16 cellular contexts compared by ENCODE assay signal in genomic region chr6:39590994-39591393, GRCh38.
A peak's percentile ranks its signal among the peaks of the same experiment; 100 is the strongest.
DNase-seq lines count a peak whose midpoint lies in the region; ATAC-seq and TF ChIP-seq lines count a peak whose summit lies in the region.
"Had no signal": no experiment of that assay in that cellular context is flagged by ENCODE, and none has a peak within 500 bp of the region (broad histone marks: within the 10 kb centered on the region; RNA-seq: fewer than 3 reads in every experiment).

No MANE protein-coding gene starts in this region.

- peak; percentile 46 for DNase-seq in GM23338 (ENCODE audit: low spot score)
- DNase-seq in WTC11 (ENCODE audit: low spot score): peak; percentile 38
- peak; percentile 11 for DNase-seq in iPS-NIHi11 (ENCODE audit: low spot score)
- peak; percentile 10 for DNase-seq in renal cortical epithelial cell (ENCODE audit: low read depth)
- DNase-seq in T-helper 2 cell treated with Interferon-gamma antibody and Interleukin-4, amounts not matched to agents 5 μg/mL and 100 μg/mL, for 36 hours (ENCODE audit: low spot score): no peak
- no peak for DNase-seq in Karpas-422
- DNase-seq: 8988T; CD4-positive, alpha-beta memory T cell; DMS153; DMS79 treated with DMSO at 0.1 percent for 48 hours; GOT3; HCEC 1CT had no signal

- no peaks in the 10 kb centered on the region for H3K9me3 ChIP-seq in Karpas-422 (ENCODE audit: low read length)
- H3K9me3 ChIP-seq: BLaER1 had no signal

- CTCF ChIA-PET in WTC11 (lab: Charles Lee): interaction anchor here (1.2 kb wide), 1 partner anchor 37 kb away, joined by 4 read pairs; no protein-coding TSS in a partner anchor

- H3K27ac ChIP-seq in GM23338 (ENCODE audit: low read depth) (no peak overlapping the region), Karpas-422 (ENCODE audit: low read length) (no peak overlapping the region)
- H3K27ac ChIP-seq: BLaER1 had no signal

- H3K9me3 Mint-ChIP-seq in GM23338: peaks cover 2% of the 10 kb centered on the region
- H3K9me3 Mint-ChIP-seq in WTC11: peaks cover 7% of the 10 kb centered on the region
- H3K9me3 Mint-ChIP-seq in T-helper 2 cell treated with Interferon-gamma antibody and Interleukin-4, amounts not matched to agents 5 μg/mL and 100 μg/mL, for 36 hours: no peaks in the 10 kb centered on the region
- H3K9me3 Mint-ChIP-seq: CD4-positive, alpha-beta memory T cell had no signal

- ATAC-seq in GM23338 (peak; percentile 89), WTC11 (peak; percentile 86), GM18867 (IDR thresholded peaks at IDR 0.05; ENCODE audit: unreplicated experiment) (no peak)
- ATAC-seq: GM12878 had no signal

- H3K9me2 ChIP-seq in GM23338 (ENCODE audit: insufficient read depth): peaks cover 9% of the 10 kb centered on the region
- H3K9me2 ChIP-seq in Karpas-422 (replicated peaks; ENCODE audit: insufficient read depth, low read length): 0 out of 2 replicates have a peak, but pooled peaks cover 4% of the 10 kb centered on the region

- H3K4me1 ChIP-seq in GM23338 (ENCODE audit: insufficient read depth) (peaks cover 16% of the 10 kb centered on the region), Karpas-422 (ENCODE audit: low read length) (no peaks in the 10 kb centered on the region)
- H3K4me1 ChIP-seq: BLaER1 had no signal

- no peaks in the 10 kb centered on the region for H3K36me3 ChIP-seq in GM23338 (ENCODE audit: insufficient read depth)
- H3K36me3 ChIP-seq in Karpas-422 (ENCODE audit: insufficient read depth, low read length): no peaks in the 10 kb centered on the region
- H3K36me3 ChIP-seq: BLaER1 had no signal

- H3F3A ChIP-seq in GM23338 (replicated peaks; ENCODE audit: low read depth): no peaks in the 10 kb centered on the region

- H3K36me3 Mint-ChIP-seq in GM23338 (ENCODE audit: low read depth) (peaks cover 2% of the 10 kb centered on the region), WTC11 (0 out of 2 replicates have a peak, but pooled peaks cover 2% of the 10 kb centered on the region)
- H3K36me3 Mint-ChIP-seq in T-helper 2 cell treated with Interferon-gamma antibody and Interleukin-4, amounts not matched to agents 5 μg/mL and 100 μg/mL, for 36 hours (ENCODE audit: low read depth): no peaks in the 10 kb centered on the region
- H3K36me3 Mint-ChIP-seq: CD14-positive monocyte; CD4-positive, alpha-beta memory T cell had no signal

- H2AFZ ChIP-seq in GM23338 (0 out of 2 replicates have a peak overlapping the region, but pooled peaks have one; percentile 11), Karpas-422 (ENCODE audit: low read length) (no peak overlapping the region)

- H3K79me2 ChIP-seq in GM23338 (replicated peaks; ENCODE audit: insufficient read depth) (no peaks in the 10 kb centered on the region), Karpas-422 (ENCODE audit: low read length) (no peaks in the 10 kb centered on the region)

- H3K4me1 Mint-ChIP-seq in GM23338 (peaks cover 12% of the 10 kb centered on the region; the same call in 2 of the 3 replicates), WTC11 (peaks cover 19% of the 10 kb centered on the region)
- no peaks in the 10 kb centered on the region for H3K4me1 Mint-ChIP-seq in T-helper 2 cell treated with Interferon-gamma antibody and Interleukin-4, amounts not matched to agents 5 μg/mL and 100 μg/mL, for 36 hours (ENCODE audit: low read depth)
- H3K4me1 Mint-ChIP-seq: CD14-positive monocyte; CD4-positive, alpha-beta memory T cell had no signal

- H3K27me3 Mint-ChIP-seq in GM23338 (ENCODE audit: insufficient read depth, low read depth, poor library complexity): no peaks in the 10 kb centered on the region
- H3K27me3 Mint-ChIP-seq in WTC11 (ENCODE audit: low read depth): no peaks in the 10 kb centered on the region
- peaks cover 2% of the 10 kb centered on the region for H3K27me3 Mint-ChIP-seq in T-helper 2 cell treated with Interferon-gamma antibody and Interleukin-4, amounts not matched to agents 5 μg/mL and 100 μg/mL, for 36 hours (ENCODE audit: low read depth)

- POLR2A ChIA-PET in WTC11 (lab: Charles Lee): no interaction called here

- H3K27me3 ChIP-seq in GM23338 (ENCODE audit: insufficient read depth) (no peaks in the 10 kb centered on the region), Karpas-422 (ENCODE audit: low read length) (no peaks in the 10 kb centered on the region)
- H3K27me3 ChIP-seq: BLaER1 had no signal

- H3K9ac ChIP-seq in Karpas-422 (ENCODE audit: low read length): no peak overlapping the region
- H3K9ac ChIP-seq: BLaER1 had no signal

- TF ChIP-seq CTCF in GM23338 (conservative IDR thresholded peaks at IDR 0.05; ENCODE audit: low read depth in 2 of 2) (no peak), WTC11 (IDR thresholded peaks at IDR 0.05) (no peak)

- no peak overlapping the region for H3K4me3 Mint-ChIP-seq in GM23338
- no peak overlapping the region for H3K4me3 Mint-ChIP-seq in WTC11
- H3K4me3 Mint-ChIP-seq in T-helper 2 cell treated with Interferon-gamma antibody and Interleukin-4, amounts not matched to agents 5 μg/mL and 100 μg/mL, for 36 hours: no peak overlapping the region
- H3K4me3 Mint-ChIP-seq: CD14-positive monocyte; CD4-positive, alpha-beta memory T cell had no signal

- H3K4me2 ChIP-seq in GM23338 (peak overlapping the region; percentile 9; the same call in 1 of the 2 replicates), Karpas-422 (ENCODE audit: low read depth, low read length, poor library complexity, severe bottlenecking) (no peak overlapping the region)
- H3K4me2 ChIP-seq: BLaER1 had no signal

- H3K27ac Mint-ChIP-seq in GM23338 (no peak overlapping the region), WTC11 (no peak overlapping the region)
- no peak overlapping the region for H3K27ac Mint-ChIP-seq in T-helper 2 cell treated with Interferon-gamma antibody and Interleukin-4, amounts not matched to agents 5 μg/mL and 100 μg/mL, for 36 hours
- H3K27ac Mint-ChIP-seq: CD4-positive, alpha-beta memory T cell had no signal

- no peak overlapping the region for H3K4me3 ChIP-seq in GM23338
- no peak overlapping the region for H3K4me3 ChIP-seq in Karpas-422 (ENCODE audit: low read length)
- H3K4me3 ChIP-seq: BLaER1, GM12878 had no signal

- H4K20me1 ChIP-seq in GM23338 (replicated peaks; ENCODE audit: insufficient read depth): no peaks in the 10 kb centered on the region
- no peaks in the 10 kb centered on the region for H4K20me1 ChIP-seq in Karpas-422 (ENCODE audit: insufficient read depth, low read depth, low read length)
- H4K20me1 ChIP-seq: BLaER1 had no signal

TF ChIP-seq in WTC11, 78 proteins besides CTCF, POLR2A, EP300 and RAD21:
- TF ChIP-seq SP1 (CRISPR knock-in tag; conservative IDR thresholded peaks at IDR 0.05) (no peak), ZNF423 (CRISPR knock-in tag; IDR thresholded peaks at IDR 0.05) (peak; percentile 61; the same call in 1 of the 2 replicates)

Comparison
In these comparisons a context has a peak if more than half of its experiments do, and no peak if none do; other contexts are left out.
1. DNase-seq: peak in GM23338 (single experiment), WTC11 (single experiment), iPS-NIHi11 (single experiment) and renal cortical epithelial cell (single experiment); none in T-helper 2 cell treated with Interferon-gamma antibody and Interleukin-4, amounts not matched to agents 5 μg/mL and 100 μg/mL, for 36 hours (single experiment) and Karpas-422 (single experiment).